ENCODE assay signal across 1 cellular context in genomic region chr19:52024478-52024877, GRCh38.
TF ChIP-seq lines count a peak whose summit lies in the region.
"Not testable (repeated sequence)": the region's sequence is repeated elsewhere in the genome, so short reads cannot be mapped to it uniquely, and the experiment has no call there.

No MANE protein-coding gene starts in this region.

TF ChIP-seq in HepG2, 621 proteins besides CTCF, POLR2A, EP300 and RAD21 (continued from another document):
- TF ChIP-seq ZNF687 (CRISPR knock-in tag; IDR thresholded peaks at IDR 0.05) (peak; percentile 21; the same call in 1 of the 2 replicates), ZNF609 (CRISPR knock-in tag; IDR thresholded peaks at IDR 0.05; ENCODE audit: borderline replicate concordance) (peak; percentile 71; the same call in 1 of the 2 replicates), FOXA3 (CRISPR knock-in tag; IDR thresholded peaks at IDR 0.05) (peak; percentile 79), ZNF691 (CRISPR knock-in tag; IDR thresholded peaks at IDR 0.05; ENCODE audit: borderline replicate concordance, low read depth) (0 out of 2 replicates have a peak, but pooled peaks have one; percentile 28), DPF2 (CRISPR knock-in tag; IDR thresholded peaks at IDR 0.05; ENCODE audit: borderline replicate concordance, low read depth) (peak; percentile 57; the same call in 1 of the 2 replicates), FOXJ3 (CRISPR knock-in tag; IDR thresholded peaks at IDR 0.05; ENCODE audit: borderline replicate concordance) (peak; percentile 18; the same call in 1 of the 2 replicates), CREM (IDR thresholded peaks at IDR 0.05) (peak; percentile 30; the same call in 1 of the 2 replicates), BCL6 (CRISPR knock-in tag; IDR thresholded peaks at IDR 0.05) (peak; percentile 36; the same call in 1 of the 2 replicates), ZNF646 (CRISPR knock-in tag; IDR thresholded peaks at IDR 0.05) (0 out of 2 replicates have a peak, but pooled peaks have one; percentile 27), ARID5B (CRISPR knock-in tag; IDR thresholded peaks at IDR 0.05) (peak; percentile 84), TCF7 (IDR thresholded peaks at IDR 0.05; ENCODE audit: low read depth) (peak; percentile 53; the same call in 1 of the 2 replicates), ZNF331 (CRISPR knock-in tag; IDR thresholded peaks at IDR 0.05) (peak; percentile 69), ZBTB25 (CRISPR knock-in tag; IDR thresholded peaks at IDR 0.05) (0 out of 2 replicates have a peak, but pooled peaks have one; percentile 15), TEAD3 (CRISPR knock-in tag; optimal IDR thresholded peaks at IDR 0.05; ENCODE audit: borderline replicate concordance) (peak; percentile 85), ZNF614 (CRISPR knock-in tag; IDR thresholded peaks at IDR 0.05; ENCODE audit: borderline replicate concordance) (0 out of 2 replicates have a peak, but pooled peaks have one; percentile 34), SAP130 (CRISPR knock-in tag; IDR thresholded peaks at IDR 0.05; ENCODE audit: low read depth) (peak; percentile 63), MIXL1 (CRISPR knock-in tag; IDR thresholded peaks at IDR 0.05) (peak; percentile 52; the same call in 1 of the 2 replicates), HMG20B (CRISPR knock-in tag; conservative IDR thresholded peaks at IDR 0.05) (0 out of 2 replicates have a peak, but pooled peaks have one; percentile 39), HDAC2 (CRISPR knock-in tag; IDR thresholded peaks at IDR 0.05) (peak; percentile 48; the same call in 1 of the 2 replicates), SOX5 (CRISPR knock-in tag; IDR thresholded peaks at IDR 0.05; ENCODE audit: borderline replicate concordance) (peak; percentile 89)
- not testable (repeated sequence) for TF ChIP-seq CREM (CRISPR knock-in tag; IDR thresholded peaks at IDR 0.05)
TF ChIP-seq in HepG2: peak in this region for 44; not testable (repeated sequence) for 577.
